In the genomic region with DNA sequence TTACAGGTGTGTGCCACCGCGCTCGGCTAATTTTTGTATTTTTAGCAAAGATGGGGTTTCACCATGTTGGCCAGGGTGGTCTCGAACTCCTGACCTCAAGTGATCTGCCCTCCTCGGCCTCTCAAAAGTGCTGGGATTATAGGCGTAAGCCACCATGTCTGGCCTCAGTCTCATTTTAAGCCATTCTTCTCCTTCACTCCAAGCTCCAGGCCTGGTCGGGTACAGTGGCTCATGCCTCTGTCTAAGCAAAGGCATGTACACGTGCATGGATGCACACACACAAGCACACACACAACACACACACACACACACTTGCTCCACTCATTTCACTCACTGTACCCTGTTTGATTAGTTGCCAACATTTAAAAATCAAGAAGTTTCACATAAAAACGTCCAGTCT, we compare ENCODE assay signal across 20 cellular contexts. TPM values are rescaled to one million over a fixed set of nuclear protein-coding genes. Genes with fewer than 3 reads are reported as not detected.
DNase-seq lines count a peak whose midpoint lies in the region; ATAC-seq and TF ChIP-seq lines count a peak whose summit lies in the region.
"Had no signal": no experiment of that assay in that cellular context is flagged by ENCODE, and none has a peak within 500 bp of the region (broad histone marks: within the 10 kb centered on the region; RNA-seq: fewer than 3 reads in every experiment).

No MANE protein-coding gene starts in this region.

- TF ChIP-seq CTCF in cardiac muscle cell (IDR thresholded peaks at IDR 0.05; ENCODE audit: low read depth, low read length) (no peak), coronary artery (IDR thresholded peaks at IDR 0.05) (no peak), neural progenitor cell (IDR thresholded peaks at IDR 0.05) (no peak), tibial artery (IDR thresholded peaks at IDR 0.05) (no peak), A673 (conservative IDR thresholded peaks at IDR 0.05; ENCODE audit: low read depth, low read length) (no peak)

- H3F3A ChIP-seq in neural progenitor cell (ENCODE audit: low read depth) = peaks cover 31% of the 10 kb centered on the region

- H3K9me3 Mint-ChIP-seq in neural progenitor cell = no peaks in the 10 kb centered on the region
- H3K9me3 Mint-ChIP-seq: GM23338 had no signal

- peaks cover 16% of the 10 kb centered on the region for H3K4me1 Mint-ChIP-seq in neural progenitor cell

- peaks cover 6% of the 10 kb centered on the region for H3K27me3 Mint-ChIP-seq in neural progenitor cell (ENCODE audit: insufficient read depth, low read depth)

- no peak overlapping the region for H2AFZ ChIP-seq in neural progenitor cell (replicated peaks)

- 88% methylated on average over 9 of the region's 9 CpGs for WGBS in right cardiac atrium

- POLR2A ChIA-PET in A673 (lab: Charles Lee; ENCODE audit: low non-redundant PET) = no interaction called here

- no peaks in the 10 kb centered on the region for H4K20me1 ChIP-seq in neural progenitor cell (ENCODE audit: low read depth)
- H4K20me1 ChIP-seq: BLaER1 had no signal

- BruUV-seq in A673 (replicated peaks; lab: Mats Ljungman, UMichigan) = no TSS peak

- H3K27ac ChIP-seq in cardiac muscle cell (peak overlapping the region; percentile 98), right cardiac atrium (ENCODE audit: low read length) (no peak overlapping the region), coronary artery (peak overlapping the region; percentile 7 to 86), neural progenitor cell (peak overlapping the region; percentile 89), tibial artery (peak overlapping the region; percentile 82 to 88), A673 (ENCODE audit: low read depth, low read length, poor library complexity, severe bottlenecking) (no peak overlapping the region)
- H3K27ac ChIP-seq: BLaER1 had no signal

- H3K27me3 ChIP-seq in cardiac muscle cell (no peaks in the 10 kb centered on the region), right cardiac atrium (ENCODE audit: control insufficient read depth, insufficient read depth) (no peaks in the 10 kb centered on the region), neural progenitor cell (no peaks in the 10 kb centered on the region), tibial artery (no peaks in the 10 kb centered on the region), A673 (replicated peaks; ENCODE audit: insufficient read depth, low read depth, low read length, poor library complexity) (no peaks in the 10 kb centered on the region)
- H3K27me3 ChIP-seq: BLaER1, Peyer's patch had no signal

- H3K36me3 Mint-ChIP-seq in neural progenitor cell = no peaks in the 10 kb centered on the region

- intact Hi-C loops in right cardiac atrium (cut with DNase I) (no loop called here), tibial artery (cut with DNase I; ENCODE audit: low total_unique reads) (no loop called here), A673 (cut with micrococcal nuclease; ENCODE audit: unreplicated experiment) (no loop called here)

- H3K4me3 Mint-ChIP-seq in neural progenitor cell = no peak overlapping the region
- H3K4me3 Mint-ChIP-seq: GM23338 had no signal

- no peak overlapping the region for H3K9ac ChIP-seq in neural progenitor cell
- H3K9ac ChIP-seq: BLaER1 had no signal

- no peak for DNase-seq in cardiac muscle cell (ENCODE audit: low read depth in 1 of 2, low spot score in 1 of 2)
- DNase-seq in right cardiac atrium = no peak
- DNase-seq in coronary artery (ENCODE audit: low spot score) = no peak
- no peak for DNase-seq in neural progenitor cell (ENCODE audit: low spot score)
- peak in 1 of 2 donors; percentile 58 for DNase-seq in tibial artery
- DNase-seq in globus pallidus (ENCODE audit: low spot score) = no peak
- DNase-seq in stimulated activated CD4-positive, alpha-beta T cell treated with anti-CD3 and anti-CD28 coated beads, Interleukin-15, amount 100 ng/mL, for 24 hours = no peak
- no peak for DNase-seq in A673 (ENCODE audit: low spot score)
- DNase-seq: 8988T, GDM1, Kasumi-1, NCI-H1105, NCI-H1694 treated with DMSO at 0.1 percent for 48 hours, NCI-H2107, NCI-H2227 treated with DMSO at 0.1 percent for 48 hours, NCI-H524 treated with DMSO at 0.1 percent for 48 hours, SHP77 treated with DMSO at 0.1 percent for 48 hours had no signal

- no peak overlapping the region for H3K27ac Mint-ChIP-seq in neural progenitor cell
- H3K27ac Mint-ChIP-seq: GM23338 had no signal

- H3K36me3 ChIP-seq in cardiac muscle cell (no peaks in the 10 kb centered on the region), neural progenitor cell (no peaks in the 10 kb centered on the region), tibial artery (no peaks in the 10 kb centered on the region), A673 (ENCODE audit: insufficient read depth, low read length, poor library complexity, severe bottlenecking) (no peaks in the 10 kb centered on the region)
- H3K36me3 ChIP-seq: BLaER1, Peyer's patch had no signal

- H3K79me2 ChIP-seq in neural progenitor cell (ENCODE audit: low read depth) = no peaks in the 10 kb centered on the region

- H3K4me2 ChIP-seq in neural progenitor cell = no peak overlapping the region
- H3K4me2 ChIP-seq: BLaER1 had no signal

- H3K4me3 ChIP-seq in cardiac muscle cell (no peak overlapping the region), right cardiac atrium (ENCODE audit: low read length) (no peak overlapping the region), coronary artery (no peak overlapping the region), neural progenitor cell (no peak overlapping the region), tibial artery (no peak overlapping the region), A673 (ENCODE audit: low read depth, low read length, poor library complexity, severe bottlenecking) (no peak overlapping the region)
- H3K4me3 ChIP-seq: BLaER1, GM23338, Peyer's patch had no signal

- CTCF ChIA-PET in A673 (lab: Charles Lee) = no interaction called here

- H3K9me3 ChIP-seq in cardiac muscle cell (ENCODE audit: low read depth) (no peaks in the 10 kb centered on the region), right cardiac atrium (ENCODE audit: control insufficient read depth, low read length) (no peaks in the 10 kb centered on the region), neural progenitor cell (ENCODE audit: low read depth) (no peaks in the 10 kb centered on the region), tibial artery (no peaks in the 10 kb centered on the region), A673 (ENCODE audit: low read depth, low read length, poor library complexity, severe bottlenecking) (no peaks in the 10 kb centered on the region)
- H3K9me3 ChIP-seq: BLaER1, Peyer's patch had no signal

- H3K4me1 ChIP-seq in cardiac muscle cell (ENCODE audit: low read depth) (peaks cover 35% of the 10 kb centered on the region), right cardiac atrium (ENCODE audit: control insufficient read depth, insufficient read depth, low read length) (peaks cover 2% of the 10 kb centered on the region), neural progenitor cell (peaks cover 18% of the 10 kb centered on the region), tibial artery (peaks cover 0 to 54% (median 28%) of the 10 kb centered on the region in 4 donors), A673 (ENCODE audit: insufficient read depth, low read length, poor library complexity, severe bottlenecking) (peaks cover 16% of the 10 kb centered on the region)
- H3K4me1 ChIP-seq: BLaER1 had no signal

- ATAC-seq in right cardiac atrium = no peak

RNA-seq across cellular contexts. Expression of gene PARD6B, which starts 7.7 kb away (rescaled TPM):
- total RNA-seq in cardiac muscle cell = 15.5 and 20.0 TPM in 2 replicates
- polyA plus RNA-seq in cardiac muscle cell = 10.2 and 20.4 TPM in 2 replicates
- 1 to 10 TPM; 2.5 to 5.2 (median 3.5) TPM for total RNA-seq in right cardiac atrium
- 0.93 TPM for polyA plus RNA-seq in right cardiac atrium
- total RNA-seq in neural progenitor cell (ENCODE audit: low replicate concordance) = 31.0 and 45.7 TPM in 2 replicates
- 24.7 and 28.1 TPM in 2 replicates for total RNA-seq in A673 (2021)

RNA-seq across cellular contexts. Expression of gene RIPOR3, which starts 32.3 kb away (rescaled TPM):
- 3.0 and 3.8 TPM in 2 replicates for total RNA-seq in cardiac muscle cell
- 0.91 and 4.8 TPM in 2 replicates for polyA plus RNA-seq in cardiac muscle cell
- 1 to 10 TPM; 2.1 to 6.9 (median 2.9) TPM for total RNA-seq in right cardiac atrium
- 12.9 TPM for polyA plus RNA-seq in right cardiac atrium
- total RNA-seq in neural progenitor cell (ENCODE audit: low replicate concordance) = 1.2 and 3.7 TPM in 2 replicates
- 19.1 and 21.6 TPM in 2 replicates for total RNA-seq in A673 (2021)

Comparison
In these comparisons a context has a peak if more than half of its experiments do, and no peak if none do; other contexts are left out.
1. H3K27ac ChIP-seq: peak in cardiac muscle cell (single experiment), coronary artery (2 of 2), neural progenitor cell (single experiment) and tibial artery (2 of 2); none in right cardiac atrium (single experiment) and A673 (single experiment).